16 cellular contexts compared by ENCODE assay signal in the genomic region with DNA sequence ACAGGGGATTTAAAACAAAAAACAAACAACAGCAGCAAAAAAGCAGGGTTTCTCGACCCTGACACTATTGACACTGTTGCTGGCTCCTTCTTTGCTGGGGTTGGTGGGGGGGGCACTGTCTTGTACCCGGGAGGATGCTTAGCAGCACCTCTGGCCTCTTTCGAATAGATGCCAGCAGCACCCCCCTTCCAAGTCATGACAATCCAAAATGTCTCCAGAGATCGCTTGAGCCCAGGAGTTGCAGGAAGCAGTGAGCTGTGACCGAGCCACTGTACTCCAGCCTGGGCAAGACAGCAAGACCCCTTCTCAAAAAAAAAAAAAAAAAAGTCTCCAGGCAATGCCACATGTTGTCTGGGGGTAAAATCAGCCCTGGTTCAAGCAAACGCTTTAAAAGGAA. TPM values are rescaled to one million over a fixed set of nuclear protein-coding genes. Genes with fewer than 3 reads are reported as not detected.
DNase-seq lines count a peak whose midpoint lies in the region; ATAC-seq and TF ChIP-seq lines count a peak whose summit lies in the region.
"Had no signal": no experiment of that assay in that cellular context is flagged by ENCODE, and none has a peak within 500 bp of the region (broad histone marks: within the 10 kb centered on the region; RNA-seq: fewer than 3 reads in every experiment).

No MANE protein-coding gene starts in this region.

- H3K4me1 ChIP-seq in esophagus (ENCODE audit: control insufficient read depth in 2 of 2, insufficient read depth in 2 of 2, low read length in 1 of 2) (peaks cover 0 to under 1% of the 10 kb centered on the region in 2 donors), testis (peaks cover 64% of the 10 kb centered on the region)

- no peaks in the 10 kb centered on the region for H3K9me3 ChIP-seq in esophagus (ENCODE audit: control insufficient read depth in 2 of 2, insufficient read depth in 1 of 2, low read depth in 1 of 2, low read length in 1 of 2)
- no peaks in the 10 kb centered on the region for H3K9me3 ChIP-seq in testis

- no peaks in the 10 kb centered on the region for H3K27me3 Mint-ChIP-seq in naive thymus-derived CD8-positive, alpha-beta T cell
- H3K27me3 Mint-ChIP-seq: CD8-positive, alpha-beta memory T cell; central memory CD8-positive, alpha-beta T cell had no signal

- H3K36me3 ChIP-seq in esophagus (ENCODE audit: control insufficient read depth in 2 of 2, insufficient read depth in 2 of 2, low read length in 1 of 2): peaks cover 0 to 4% of the 10 kb centered on the region in 2 donors
- no peaks in the 10 kb centered on the region for H3K36me3 ChIP-seq in testis (ENCODE audit: low read depth, missing control alignments)

- no peak for TF ChIP-seq CTCF in VCaP (conservative IDR thresholded peaks at IDR 0.05)
- no peak for TF ChIP-seq CTCF in testis (IDR thresholded peaks at IDR 0.05)

- H3K4me3 ChIP-seq in esophagus (ENCODE audit: low read depth in 1 of 2, low read length in 2 of 2) (no peak overlapping the region), testis (no peak overlapping the region)

- intact Hi-C loops in testis (cut with DNase I; ENCODE audit: low total_unique reads): loop anchor here (5.0 kb wide), 1 partner anchor 50 kb away; no protein-coding TSS in a partner anchor

- H3K27ac ChIP-seq in VCaP: peak overlapping the region; percentile 91; the same call in 1 of the 2 replicates
- H3K27ac ChIP-seq in esophagus (ENCODE audit: low read depth in 2 of 2, low read length in 1 of 2): peak overlapping the region; percentile 34 to 56
- peak overlapping the region; percentile 93 to 96 for H3K27ac ChIP-seq in testis

- peaks cover 0 to 92% (median 1%) of the 10 kb centered on the region in 3 donors for H3K36me3 Mint-ChIP-seq in naive thymus-derived CD8-positive, alpha-beta T cell

- DNase-seq in naive thymus-derived CD8-positive, alpha-beta T cell: no peak
- DNase-seq in testis: no peak
- DNase-seq in NCI-H2029 treated with DMSO at 0.1 percent for 48 hours (lab: John Stamatoyannopoulos, UW): no peak
- no peak for DNase-seq in GM19240 (ENCODE audit: insufficient read length, low spot score)
- DNase-seq: activated CD4-positive, alpha-beta T cell treated with anti-CD3 and anti-CD28 coated beads for 48 hours; activated effector memory CD4-positive, alpha-beta T cell treated with anti-CD3 and anti-CD28 coated beads, Interleukin-2, amount 50 U/mL, for 16 hours; CD8-positive, alpha-beta memory T cell; GDM1; HCEC 1CT; NCI-H1105 treated with DMSO at 0.1 percent for 48 hours; T-helper 2 cell had no signal

- peak overlapping the region in 6 of 10 donors; percentile 9 to 60 (median 45) for H3K27ac Mint-ChIP-seq in naive thymus-derived CD8-positive, alpha-beta T cell

- H3K4me3 Mint-ChIP-seq in naive thymus-derived CD8-positive, alpha-beta T cell: no peak overlapping the region
- H3K4me3 Mint-ChIP-seq: CD8-positive, alpha-beta memory T cell; central memory CD8-positive, alpha-beta T cell had no signal

- H3K9me3 Mint-ChIP-seq in naive thymus-derived CD8-positive, alpha-beta T cell: no peaks in the 10 kb centered on the region
- H3K9me3 Mint-ChIP-seq: CD8-positive, alpha-beta memory T cell; central memory CD8-positive, alpha-beta T cell had no signal

- POLR2A ChIA-PET in naive thymus-derived CD8-positive, alpha-beta T cell (lab: Charles Lee): interaction anchor here (0.6 to 3.7 kb wide), 5 partner anchors 34 to 66 kb away, joined by 3 to 27 read pairs (median 5); no protein-coding TSS in a partner anchor

- peaks cover 0 to 18% (median 8%) of the 10 kb centered on the region in 4 donors for H3K4me1 Mint-ChIP-seq in naive thymus-derived CD8-positive, alpha-beta T cell
- H3K4me1 Mint-ChIP-seq: central memory CD8-positive, alpha-beta T cell had no signal

- ATAC-seq in naive thymus-derived CD8-positive, alpha-beta T cell: no peak
- no peak for ATAC-seq in HG02885 (IDR thresholded peaks at IDR 0.05; ENCODE audit: poor library complexity, unreplicated experiment)

- H3K27me3 ChIP-seq in esophagus (ENCODE audit: control insufficient read depth in 1 of 2, insufficient read depth in 2 of 2, low read length in 2 of 2) (no peaks in the 10 kb centered on the region), testis (no peaks in the 10 kb centered on the region)

- no peak for TF ChIP-seq POLR2A in testis (IDR thresholded peaks at IDR 0.05)

- WGBS in esophagus, 2 donors: 68 to 69% methylated on average over 6 of the region's 6 CpGs
- WGBS in testis, 2 donors: 36 to 44% methylated on average over 6 of the region's 6 CpGs

RNA-seq across cellular contexts. Expression of gene SERPINF1, which starts 20.3 kb away (rescaled TPM):
- polyA plus RNA-seq in esophagus (10 to 100 TPM; 49.0 to 56.7 TPM), testis (ENCODE audit: insufficient read depth, low read depth, low replicate concordance) (828 TPM)
- 10 to 100 TPM; 12.4 to 13.9 TPM for total RNA-seq in naive thymus-derived CD8-positive, alpha-beta T cell
- polyA plus RNA-seq in naive thymus-derived CD8-positive, alpha-beta T cell: 10 to 100 TPM in 2 of 3 donors, 1 to 10 TPM in 1; 8.0 to 32.4 (median 21.7) TPM
- 1,000 to 10,000 TPM; 1,211 to 2,317 TPM for total RNA-seq in testis
- total RNA-seq: NCI-H460 had no signal

RNA-seq across cellular contexts. Expression of gene SERPINF2, which starts 39.5 kb away (rescaled TPM):
- polyA plus RNA-seq in esophagus (1 to 10 TPM; 1.9 to 2.9 TPM), testis (ENCODE audit: insufficient read depth, low read depth, low replicate concordance) (15.3 TPM)
- 1 to 10 TPM in 1 of 2 experiments, under 1 TPM in 1; 0.85 to 1.5 TPM for total RNA-seq in naive thymus-derived CD8-positive, alpha-beta T cell
- under 1 TPM in 2 of 3 donors, not detected in 1; 0.10 to 0.25 TPM for polyA plus RNA-seq in naive thymus-derived CD8-positive, alpha-beta T cell
- 10 to 100 TPM; 31.7 to 41.9 TPM for total RNA-seq in testis
- total RNA-seq: NCI-H460 had no signal
- polyA plus RNA-seq: CD8-positive, alpha-beta memory T cell had no signal

RNA-seq across cellular contexts. Expression of gene SMYD4, which starts 47.5 kb away (rescaled TPM):
- polyA plus RNA-seq in esophagus (1 to 10 TPM; 2.1 to 4.0 TPM), testis (ENCODE audit: insufficient read depth, low read depth, low replicate concordance) (14.4 TPM)
- 10 to 100 TPM; 35.7 to 41.4 TPM for total RNA-seq in naive thymus-derived CD8-positive, alpha-beta T cell
- polyA plus RNA-seq in naive thymus-derived CD8-positive, alpha-beta T cell: 10 to 100 TPM; 10.8 to 16.9 (median 12.7) TPM
- total RNA-seq in testis: 10 to 100 TPM; 21.2 to 23.0 TPM

RNA-seq across cellular contexts. Expression of gene RPA1, which starts 47.6 kb away (rescaled TPM):
- polyA plus RNA-seq in esophagus (10 to 100 TPM in 1 of 2 donors, 1 to 10 TPM in 1; 8.6 to 33.7 TPM), testis (ENCODE audit: insufficient read depth, low read depth, low replicate concordance) (52.9 TPM)
- total RNA-seq in naive thymus-derived CD8-positive, alpha-beta T cell: 100 to 1,000 TPM; 104 to 105 TPM
- polyA plus RNA-seq in naive thymus-derived CD8-positive, alpha-beta T cell: 10 to 100 TPM; 79.4 to 89.7 (median 84.5) TPM
- total RNA-seq in testis: 10 to 100 TPM; 31.7 to 36.4 TPM

RNA-seq across cellular contexts. Expression of gene WDR81, which starts 57.7 kb away (rescaled TPM):
- polyA plus RNA-seq in esophagus (10 to 100 TPM in 1 of 2 donors, 1 to 10 TPM in 1; 8.5 to 10.7 TPM), testis (ENCODE audit: insufficient read depth, low read depth, low replicate concordance) (16.9 TPM)
- total RNA-seq in naive thymus-derived CD8-positive, alpha-beta T cell: 10 to 100 TPM; 48.2 to 50.7 TPM
- 10 to 100 TPM in 1 of 3 donors, 1 to 10 TPM in 2; 6.8 to 20.6 (median 9.2) TPM for polyA plus RNA-seq in naive thymus-derived CD8-positive, alpha-beta T cell
- 10 to 100 TPM; 58.4 to 71.4 TPM for total RNA-seq in testis

Comparison
In these comparisons a context has a peak if more than half of its experiments do, and no peak if none do; other contexts are left out.
1. RNA of gene SERPINF1, which starts 20.3 kb away (polyA plus RNA-seq): 828 TPM in testis (single experiment); 49.0 to 56.7 TPM in esophagus and 8.0 to 32.4 TPM in naive thymus-derived CD8-positive, alpha-beta T cell; every median in the first group is over 10 times any median in the second.
2. Peak in every context shown above with its lines, with median percentiles within 50 percentile points of each other: H3K27ac ChIP-seq.